In genomic region chr18:46055841-46056240, GRCh38 we compare ENCODE assay signal across 3 cellular contexts.
TF ChIP-seq lines count a peak whose summit lies in the region.

No MANE protein-coding gene starts in this region.

TF ChIP-seq in SK-N-SH treated with all-trans-retinoic acid at 6 μM for 48 hours, 23 proteins besides CTCF, POLR2A, EP300 and RAD21 (continued from another document):
- TF ChIP-seq GLIS3 (CRISPR knock-in tag; IDR thresholded peaks at IDR 0.05) (no peak), POU6F1 (CRISPR knock-in tag; IDR thresholded peaks at IDR 0.05; ENCODE audit: borderline replicate concordance, low read depth) (no peak), TCF4 (CRISPR knock-in tag; IDR thresholded peaks at IDR 0.05; ENCODE audit: borderline replicate concordance) (no peak), ARNTL (CRISPR knock-in tag; IDR thresholded peaks at IDR 0.05; ENCODE audit: borderline replicate concordance, low read depth) (no peak), ZNF565 (CRISPR knock-in tag; conservative IDR thresholded peaks at IDR 0.05; ENCODE audit: low read depth) (no peak), BACH2 (CRISPR knock-in tag; IDR thresholded peaks at IDR 0.05; ENCODE audit: borderline replicate concordance) (no peak)

TF ChIP-seq in SK-N-SH, 30 proteins besides CTCF, POLR2A, EP300 and RAD21 (continued from another document):
- TF ChIP-seq SIN3A (IDR thresholded peaks at IDR 0.05; ENCODE audit: borderline replicate concordance, low read depth, low read length): no peak
- no peak for TF ChIP-seq EZH2phosphoT487 (IDR thresholded peaks at IDR 0.05; ENCODE audit: borderline replicate concordance, low read depth)
- no peak for TF ChIP-seq USF2 (IDR thresholded peaks at IDR 0.05; ENCODE audit: borderline replicate concordance, low read depth, low read length)
- no peak for TF ChIP-seq REST (IDR thresholded peaks at IDR 0.05; ENCODE audit: low read depth, low read length)
- no peak for TF ChIP-seq CHD2 (IDR thresholded peaks at IDR 0.05; ENCODE audit: low read length, partially characterized antibody)
- no peak for TF ChIP-seq ELF1 (IDR thresholded peaks at IDR 0.05)
- TF ChIP-seq FOXJ3 (CRISPR knock-in tag; IDR thresholded peaks at IDR 0.05): no peak
- TF ChIP-seq POLR2AphosphoS5 (IDR thresholded peaks at IDR 0.05; ENCODE audit: low read depth, low read length): no peak
- no peak for TF ChIP-seq USF1 (IDR thresholded peaks at IDR 0.05; ENCODE audit: borderline replicate concordance, low read depth)
- no peak for TF ChIP-seq ZBTB33 (IDR thresholded peaks at IDR 0.05; ENCODE audit: borderline replicate concordance, low read depth)
- no peak for TF ChIP-seq MAX (IDR thresholded peaks at IDR 0.05; ENCODE audit: low read depth)
- TF ChIP-seq GATA2 (CRISPR knock-in tag; IDR thresholded peaks at IDR 0.05): no peak
- no peak for TF ChIP-seq GABPA (IDR thresholded peaks at IDR 0.05; ENCODE audit: low read depth)
- no peak for TF ChIP-seq TEAD4 (IDR thresholded peaks at IDR 0.05; ENCODE audit: borderline replicate concordance, insufficient read depth)

TF ChIP-seq in GM12891, 5 proteins besides CTCF, POLR2A, EP300 and RAD21 (continued from another document):
- no peak for TF ChIP-seq TAF1 (IDR thresholded peaks at IDR 0.05; ENCODE audit: low read depth, low read length)
- no peak for TF ChIP-seq POLR2AphosphoS5 (IDR thresholded peaks at IDR 0.05; ENCODE audit: low read depth, low read length)
- TF ChIP-seq PAX5 (IDR thresholded peaks at IDR 0.05; ENCODE audit: insufficient read depth, low read length, severe bottlenecking): no peak
TF ChIP-seq in GM12891: peak in this region for 0.
